1 cellular context compared by ENCODE assay signal in the genomic region with DNA sequence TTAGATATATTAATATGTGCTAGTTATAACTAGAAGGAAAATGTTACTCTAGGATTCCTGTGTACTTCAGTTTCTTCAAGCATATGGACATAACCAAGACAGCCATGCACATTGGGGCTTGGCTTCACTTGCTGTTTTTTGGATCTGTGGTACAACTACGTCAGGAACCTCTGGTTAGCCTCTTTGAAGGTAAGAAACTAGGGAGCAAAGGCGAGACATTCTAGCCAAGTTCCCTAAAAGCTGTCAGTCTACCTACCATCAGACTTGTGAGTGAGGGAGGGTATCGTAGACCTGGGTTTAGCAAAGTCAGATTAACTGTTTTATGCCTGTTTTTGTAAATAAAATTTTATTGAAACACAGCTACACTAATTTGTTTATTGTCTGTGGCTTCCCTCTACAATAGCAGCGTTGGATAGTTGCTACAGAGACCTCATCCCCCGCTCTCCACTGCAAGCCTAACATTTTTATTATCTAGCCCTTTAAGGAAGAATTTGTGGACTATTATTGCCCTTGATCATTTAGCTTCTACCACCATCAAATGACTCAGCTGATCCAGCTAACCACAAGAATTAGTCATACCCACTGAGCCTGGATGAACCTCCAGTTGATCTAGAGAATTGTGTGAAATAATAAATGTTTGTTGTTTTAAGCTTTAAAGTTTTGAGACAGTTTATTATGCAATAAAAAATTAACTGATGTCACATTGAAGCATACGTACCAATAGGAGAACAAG.
TF ChIP-seq lines count a peak whose summit lies in the region.

No MANE protein-coding gene starts in this region.

TF ChIP-seq in HEK293, 187 proteins besides CTCF, POLR2A, EP300 and RAD21 (continued from another document and continues in another):
- TF ChIP-seq, protein P1, sequence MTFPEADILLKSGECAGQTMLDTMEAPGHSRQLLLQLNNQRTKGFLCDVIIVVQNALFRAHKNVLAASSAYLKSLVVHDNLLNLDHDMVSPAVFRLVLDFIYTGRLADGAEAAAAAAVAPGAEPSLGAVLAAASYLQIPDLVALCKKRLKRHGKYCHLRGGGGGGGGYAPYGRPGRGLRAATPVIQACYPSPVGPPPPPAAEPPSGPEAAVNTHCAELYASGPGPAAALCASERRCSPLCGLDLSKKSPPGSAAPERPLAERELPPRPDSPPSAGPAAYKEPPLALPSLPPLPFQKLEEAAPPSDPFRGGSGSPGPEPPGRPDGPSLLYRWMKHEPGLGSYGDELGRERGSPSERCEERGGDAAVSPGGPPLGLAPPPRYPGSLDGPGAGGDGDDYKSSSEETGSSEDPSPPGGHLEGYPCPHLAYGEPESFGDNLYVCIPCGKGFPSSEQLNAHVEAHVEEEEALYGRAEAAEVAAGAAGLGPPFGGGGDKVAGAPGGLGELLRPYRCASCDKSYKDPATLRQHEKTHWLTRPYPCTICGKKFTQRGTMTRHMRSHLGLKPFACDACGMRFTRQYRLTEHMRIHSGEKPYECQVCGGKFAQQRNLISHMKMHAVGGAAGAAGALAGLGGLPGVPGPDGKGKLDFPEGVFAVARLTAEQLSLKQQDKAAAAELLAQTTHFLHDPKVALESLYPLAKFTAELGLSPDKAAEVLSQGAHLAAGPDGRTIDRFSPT (tag by site-specific recombination; IDR thresholded peaks at IDR 0.05), result peak; percentile 95
- TF ChIP-seq, protein P2, sequence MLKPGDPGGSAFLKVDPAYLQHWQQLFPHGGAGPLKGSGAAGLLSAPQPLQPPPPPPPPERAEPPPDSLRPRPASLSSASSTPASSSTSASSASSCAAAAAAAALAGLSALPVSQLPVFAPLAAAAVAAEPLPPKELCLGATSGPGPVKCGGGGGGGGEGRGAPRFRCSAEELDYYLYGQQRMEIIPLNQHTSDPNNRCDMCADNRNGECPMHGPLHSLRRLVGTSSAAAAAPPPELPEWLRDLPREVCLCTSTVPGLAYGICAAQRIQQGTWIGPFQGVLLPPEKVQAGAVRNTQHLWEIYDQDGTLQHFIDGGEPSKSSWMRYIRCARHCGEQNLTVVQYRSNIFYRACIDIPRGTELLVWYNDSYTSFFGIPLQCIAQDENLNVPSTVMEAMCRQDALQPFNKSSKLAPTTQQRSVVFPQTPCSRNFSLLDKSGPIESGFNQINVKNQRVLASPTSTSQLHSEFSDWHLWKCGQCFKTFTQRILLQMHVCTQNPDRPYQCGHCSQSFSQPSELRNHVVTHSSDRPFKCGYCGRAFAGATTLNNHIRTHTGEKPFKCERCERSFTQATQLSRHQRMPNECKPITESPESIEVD (tag by site-specific recombination; IDR thresholded peaks at IDR 0.05), result peak; percentile 96
- TF ChIP-seq ZSCAN23 (tag by site-specific recombination; IDR thresholded peaks at IDR 0.05), result no peak
- TF ChIP-seq, protein P3, sequence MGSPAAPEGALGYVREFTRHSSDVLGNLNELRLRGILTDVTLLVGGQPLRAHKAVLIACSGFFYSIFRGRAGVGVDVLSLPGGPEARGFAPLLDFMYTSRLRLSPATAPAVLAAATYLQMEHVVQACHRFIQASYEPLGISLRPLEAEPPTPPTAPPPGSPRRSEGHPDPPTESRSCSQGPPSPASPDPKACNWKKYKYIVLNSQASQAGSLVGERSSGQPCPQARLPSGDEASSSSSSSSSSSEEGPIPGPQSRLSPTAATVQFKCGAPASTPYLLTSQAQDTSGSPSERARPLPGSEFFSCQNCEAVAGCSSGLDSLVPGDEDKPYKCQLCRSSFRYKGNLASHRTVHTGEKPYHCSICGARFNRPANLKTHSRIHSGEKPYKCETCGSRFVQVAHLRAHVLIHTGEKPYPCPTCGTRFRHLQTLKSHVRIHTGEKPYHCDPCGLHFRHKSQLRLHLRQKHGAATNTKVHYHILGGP (tag by site-specific recombination; IDR thresholded peaks at IDR 0.05), result peak; percentile 37
- TF ChIP-seq ZNF211 (tag by site-specific recombination; IDR thresholded peaks at IDR 0.05; ENCODE audit: low read depth), result no peak
- peak; percentile 88 for TF ChIP-seq ZNF394 (tag by site-specific recombination; IDR thresholded peaks at IDR 0.05; ENCODE audit: borderline replicate concordance)
- TF ChIP-seq ZNF248 (tag by site-specific recombination; IDR thresholded peaks at IDR 0.05), result no peak
- TF ChIP-seq ZNF623 (tag by site-specific recombination; IDR thresholded peaks at IDR 0.05), result 0 out of 2 replicates have a peak, but pooled peaks have one; percentile 6
- peak; percentile 72; the same call in 1 of the 2 replicates for TF ChIP-seq BCL11A (tag by site-specific recombination; IDR thresholded peaks at IDR 0.05; ENCODE audit: low read depth)
- no peak for TF ChIP-seq ZNF341 (tag by site-specific recombination; IDR thresholded peaks at IDR 0.05; ENCODE audit: low read depth)
- TF ChIP-seq WT1 (tag by site-specific recombination; IDR thresholded peaks at IDR 0.05), result peak; percentile 56; the same call in 1 of the 2 replicates
- TF ChIP-seq, protein P4, sequence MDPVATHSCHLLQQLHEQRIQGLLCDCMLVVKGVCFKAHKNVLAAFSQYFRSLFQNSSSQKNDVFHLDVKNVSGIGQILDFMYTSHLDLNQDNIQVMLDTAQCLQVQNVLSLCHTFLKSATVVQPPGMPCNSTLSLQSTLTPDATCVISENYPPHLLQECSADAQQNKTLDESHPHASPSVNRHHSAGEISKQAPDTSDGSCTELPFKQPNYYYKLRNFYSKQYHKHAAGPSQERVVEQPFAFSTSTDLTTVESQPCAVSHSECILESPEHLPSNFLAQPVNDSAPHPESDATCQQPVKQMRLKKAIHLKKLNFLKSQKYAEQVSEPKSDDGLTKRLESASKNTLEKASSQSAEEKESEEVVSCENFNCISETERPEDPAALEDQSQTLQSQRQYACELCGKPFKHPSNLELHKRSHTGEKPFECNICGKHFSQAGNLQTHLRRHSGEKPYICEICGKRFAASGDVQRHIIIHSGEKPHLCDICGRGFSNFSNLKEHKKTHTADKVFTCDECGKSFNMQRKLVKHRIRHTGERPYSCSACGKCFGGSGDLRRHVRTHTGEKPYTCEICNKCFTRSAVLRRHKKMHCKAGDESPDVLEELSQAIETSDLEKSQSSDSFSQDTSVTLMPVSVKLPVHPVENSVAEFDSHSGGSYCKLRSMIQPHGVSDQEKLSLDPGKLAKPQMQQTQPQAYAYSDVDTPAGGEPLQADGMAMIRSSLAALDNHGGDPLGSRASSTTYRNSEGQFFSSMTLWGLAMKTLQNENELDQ (tag by site-specific recombination; IDR thresholded peaks at IDR 0.05; ENCODE audit: low read depth), result no peak
- no peak for TF ChIP-seq ZNF223 (tag by site-specific recombination; IDR thresholded peaks at IDR 0.05)
- peak; percentile 71 for TF ChIP-seq ZXDB (tag by site-specific recombination; IDR thresholded peaks at IDR 0.05)
- TF ChIP-seq ZNF530 (tag by site-specific recombination; IDR thresholded peaks at IDR 0.05; ENCODE audit: low read depth), result no peak
- peak; percentile 61; the same call in 1 of the 2 replicates for TF ChIP-seq OVOL3 (tag by site-specific recombination; IDR thresholded peaks at IDR 0.05)
- TF ChIP-seq ZBTB48 (tag by site-specific recombination; IDR thresholded peaks at IDR 0.05), result peak; percentile 68
- no peak for TF ChIP-seq ZNF560 (tag by site-specific recombination; IDR thresholded peaks at IDR 0.05; ENCODE audit: borderline replicate concordance)
- TF ChIP-seq, protein P5, sequence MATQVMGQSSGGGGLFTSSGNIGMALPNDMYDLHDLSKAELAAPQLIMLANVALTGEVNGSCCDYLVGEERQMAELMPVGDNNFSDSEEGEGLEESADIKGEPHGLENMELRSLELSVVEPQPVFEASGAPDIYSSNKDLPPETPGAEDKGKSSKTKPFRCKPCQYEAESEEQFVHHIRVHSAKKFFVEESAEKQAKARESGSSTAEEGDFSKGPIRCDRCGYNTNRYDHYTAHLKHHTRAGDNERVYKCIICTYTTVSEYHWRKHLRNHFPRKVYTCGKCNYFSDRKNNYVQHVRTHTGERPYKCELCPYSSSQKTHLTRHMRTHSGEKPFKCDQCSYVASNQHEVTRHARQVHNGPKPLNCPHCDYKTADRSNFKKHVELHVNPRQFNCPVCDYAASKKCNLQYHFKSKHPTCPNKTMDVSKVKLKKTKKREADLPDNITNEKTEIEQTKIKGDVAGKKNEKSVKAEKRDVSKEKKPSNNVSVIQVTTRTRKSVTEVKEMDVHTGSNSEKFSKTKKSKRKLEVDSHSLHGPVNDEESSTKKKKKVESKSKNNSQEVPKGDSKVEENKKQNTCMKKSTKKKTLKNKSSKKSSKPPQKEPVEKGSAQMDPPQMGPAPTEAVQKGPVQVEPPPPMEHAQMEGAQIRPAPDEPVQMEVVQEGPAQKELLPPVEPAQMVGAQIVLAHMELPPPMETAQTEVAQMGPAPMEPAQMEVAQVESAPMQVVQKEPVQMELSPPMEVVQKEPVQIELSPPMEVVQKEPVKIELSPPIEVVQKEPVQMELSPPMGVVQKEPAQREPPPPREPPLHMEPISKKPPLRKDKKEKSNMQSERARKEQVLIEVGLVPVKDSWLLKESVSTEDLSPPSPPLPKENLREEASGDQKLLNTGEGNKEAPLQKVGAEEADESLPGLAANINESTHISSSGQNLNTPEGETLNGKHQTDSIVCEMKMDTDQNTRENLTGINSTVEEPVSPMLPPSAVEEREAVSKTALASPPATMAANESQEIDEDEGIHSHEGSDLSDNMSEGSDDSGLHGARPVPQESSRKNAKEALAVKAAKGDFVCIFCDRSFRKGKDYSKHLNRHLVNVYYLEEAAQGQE (tag by site-specific recombination; IDR thresholded peaks at IDR 0.05), result no peak
- TF ChIP-seq, protein P6, sequence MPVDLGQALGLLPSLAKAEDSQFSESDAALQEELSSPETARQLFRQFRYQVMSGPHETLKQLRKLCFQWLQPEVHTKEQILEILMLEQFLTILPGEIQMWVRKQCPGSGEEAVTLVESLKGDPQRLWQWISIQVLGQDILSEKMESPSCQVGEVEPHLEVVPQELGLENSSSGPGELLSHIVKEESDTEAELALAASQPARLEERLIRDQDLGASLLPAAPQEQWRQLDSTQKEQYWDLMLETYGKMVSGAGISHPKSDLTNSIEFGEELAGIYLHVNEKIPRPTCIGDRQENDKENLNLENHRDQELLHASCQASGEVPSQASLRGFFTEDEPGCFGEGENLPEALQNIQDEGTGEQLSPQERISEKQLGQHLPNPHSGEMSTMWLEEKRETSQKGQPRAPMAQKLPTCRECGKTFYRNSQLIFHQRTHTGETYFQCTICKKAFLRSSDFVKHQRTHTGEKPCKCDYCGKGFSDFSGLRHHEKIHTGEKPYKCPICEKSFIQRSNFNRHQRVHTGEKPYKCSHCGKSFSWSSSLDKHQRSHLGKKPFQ (tag by site-specific recombination; IDR thresholded peaks at IDR 0.05), result 0 out of 2 replicates have a peak, but pooled peaks have one; percentile 19
- 0 out of 2 replicates have a peak, but pooled peaks have one; percentile 53 for TF ChIP-seq HOXD13 (CRISPR knock-in tag; IDR thresholded peaks at IDR 0.05; ENCODE audit: borderline replicate concordance)
- no peak for TF ChIP-seq ZNF423 (tag by site-specific recombination; IDR thresholded peaks at IDR 0.05)
- no peak for TF ChIP-seq GFI1B (tag by site-specific recombination; IDR thresholded peaks at IDR 0.05)
- TF ChIP-seq MYNN (tag by site-specific recombination; IDR thresholded peaks at IDR 0.05; ENCODE audit: borderline replicate concordance), result peak; percentile 92
- peak; percentile 99 for TF ChIP-seq FEZF1 (tag by site-specific recombination; IDR thresholded peaks at IDR 0.05)
- TF ChIP-seq GLIS1 (tag by site-specific recombination; IDR thresholded peaks at IDR 0.05), result peak; percentile 62
- TF ChIP-seq ZBTB21 (tag by site-specific recombination; IDR thresholded peaks at IDR 0.05), result peak; percentile 54; the same call in 1 of the 2 replicates
- no peak for TF ChIP-seq ZNF274 (IDR thresholded peaks at IDR 0.05; ENCODE audit: low read length)
- no peak for TF ChIP-seq ZNF274 (tag by site-specific recombination; IDR thresholded peaks at IDR 0.05; ENCODE audit: borderline replicate concordance)
- TF ChIP-seq ZNF239 (tag by site-specific recombination; IDR thresholded peaks at IDR 0.05), result no peak
- TF ChIP-seq ZBTB17 (tag by site-specific recombination; IDR thresholded peaks at IDR 0.05), result peak; percentile 68
- peak; percentile 39; the same call in 1 of the 2 replicates for TF ChIP-seq ZNF24 (tag by site-specific recombination; IDR thresholded peaks at IDR 0.05)
- TF ChIP-seq ZNF664 (tag by site-specific recombination; IDR thresholded peaks at IDR 0.05), result peak; percentile 95
- peak; percentile 94 for TF ChIP-seq ZNF660 (tag by site-specific recombination; IDR thresholded peaks at IDR 0.05)
- peak; percentile 48; the same call in 1 of the 2 replicates for TF ChIP-seq SCRT2 (tag by site-specific recombination; IDR thresholded peaks at IDR 0.05)
- TF ChIP-seq ZNF366 (tag by site-specific recombination; conservative IDR thresholded peaks at IDR 0.05), result peak; percentile 98
- TF ChIP-seq, protein P7, sequence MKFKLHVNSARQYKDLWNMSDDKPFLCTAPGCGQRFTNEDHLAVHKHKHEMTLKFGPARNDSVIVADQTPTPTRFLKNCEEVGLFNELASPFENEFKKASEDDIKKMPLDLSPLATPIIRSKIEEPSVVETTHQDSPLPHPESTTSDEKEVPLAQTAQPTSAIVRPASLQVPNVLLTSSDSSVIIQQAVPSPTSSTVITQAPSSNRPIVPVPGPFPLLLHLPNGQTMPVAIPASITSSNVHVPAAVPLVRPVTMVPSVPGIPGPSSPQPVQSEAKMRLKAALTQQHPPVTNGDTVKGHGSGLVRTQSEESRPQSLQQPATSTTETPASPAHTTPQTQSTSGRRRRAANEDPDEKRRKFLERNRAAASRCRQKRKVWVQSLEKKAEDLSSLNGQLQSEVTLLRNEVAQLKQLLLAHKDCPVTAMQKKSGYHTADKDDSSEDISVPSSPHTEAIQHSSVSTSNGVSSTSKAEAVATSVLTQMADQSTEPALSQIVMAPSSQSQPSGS (tag by site-specific recombination; IDR thresholded peaks at IDR 0.05; ENCODE audit: low read depth), result 0 out of 2 replicates have a peak, but pooled peaks have one; percentile 31
- TF ChIP-seq ZNF335 (tag by site-specific recombination; conservative IDR thresholded peaks at IDR 0.05), result 0 out of 2 replicates have a peak, but pooled peaks have one; percentile 22
- TF ChIP-seq, protein P8, sequence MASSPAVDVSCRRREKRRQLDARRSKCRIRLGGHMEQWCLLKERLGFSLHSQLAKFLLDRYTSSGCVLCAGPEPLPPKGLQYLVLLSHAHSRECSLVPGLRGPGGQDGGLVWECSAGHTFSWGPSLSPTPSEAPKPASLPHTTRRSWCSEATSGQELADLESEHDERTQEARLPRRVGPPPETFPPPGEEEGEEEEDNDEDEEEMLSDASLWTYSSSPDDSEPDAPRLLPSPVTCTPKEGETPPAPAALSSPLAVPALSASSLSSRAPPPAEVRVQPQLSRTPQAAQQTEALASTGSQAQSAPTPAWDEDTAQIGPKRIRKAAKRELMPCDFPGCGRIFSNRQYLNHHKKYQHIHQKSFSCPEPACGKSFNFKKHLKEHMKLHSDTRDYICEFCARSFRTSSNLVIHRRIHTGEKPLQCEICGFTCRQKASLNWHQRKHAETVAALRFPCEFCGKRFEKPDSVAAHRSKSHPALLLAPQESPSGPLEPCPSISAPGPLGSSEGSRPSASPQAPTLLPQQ (tag by site-specific recombination; IDR thresholded peaks at IDR 0.05), result peak; percentile 51
- TF ChIP-seq HOXC10 (CRISPR knock-in tag; IDR thresholded peaks at IDR 0.05), result no peak
- TF ChIP-seq IKZF3 (tag by site-specific recombination; IDR thresholded peaks at IDR 0.05), result peak; percentile 74
- peak; percentile 14; the same call in 1 of the 2 replicates for TF ChIP-seq SP2 (tag by site-specific recombination; IDR thresholded peaks at IDR 0.05)
- peak; percentile 30; the same call in 1 of the 2 replicates for TF ChIP-seq ZNF558 (tag by site-specific recombination; IDR thresholded peaks at IDR 0.05)
